In the genomic region with DNA sequence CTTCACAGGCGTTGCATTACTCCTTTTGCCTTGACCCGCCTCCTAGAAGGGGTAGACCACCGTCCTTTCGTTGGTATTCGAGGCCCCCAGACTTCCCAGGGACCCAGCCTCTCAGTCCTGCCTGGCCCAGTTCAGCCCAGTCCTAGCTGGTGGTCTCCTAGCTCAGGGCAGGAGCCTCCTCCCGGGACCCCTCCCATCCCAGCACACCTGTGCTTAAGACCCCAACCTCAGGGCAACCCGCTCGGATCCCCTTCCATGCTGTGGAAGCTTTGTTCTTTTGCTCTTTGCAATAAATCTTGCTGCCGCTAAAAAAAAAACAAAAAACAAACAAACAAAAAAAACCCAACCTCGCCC, we compare ENCODE assay signal across 1 cellular context.
TF ChIP-seq lines count a peak whose summit lies in the region.

No MANE protein-coding gene starts in this region.

TF ChIP-seq in GM23338, 12 proteins besides CTCF, POLR2A, EP300 and RAD21:
- TF ChIP-seq STAT1 (IDR thresholded peaks at IDR 0.05; ENCODE audit: unreplicated experiment) (no peak), CREB1 (CRISPR knock-in tag; IDR thresholded peaks at IDR 0.05; ENCODE audit: low read depth) (no peak), ZNF331 (CRISPR knock-in tag; IDR thresholded peaks at IDR 0.05; ENCODE audit: low read depth) (no peak), ZNF114 (CRISPR knock-in tag; IDR thresholded peaks at IDR 0.05) (no peak), JUNB (IDR thresholded peaks at IDR 0.05; ENCODE audit: unreplicated experiment) (no peak), EZH2 (IDR thresholded peaks at IDR 0.05; ENCODE audit: low read depth, unreplicated experiment) (peak; percentile 43)
- TF ChIP-seq, protein P1, sequence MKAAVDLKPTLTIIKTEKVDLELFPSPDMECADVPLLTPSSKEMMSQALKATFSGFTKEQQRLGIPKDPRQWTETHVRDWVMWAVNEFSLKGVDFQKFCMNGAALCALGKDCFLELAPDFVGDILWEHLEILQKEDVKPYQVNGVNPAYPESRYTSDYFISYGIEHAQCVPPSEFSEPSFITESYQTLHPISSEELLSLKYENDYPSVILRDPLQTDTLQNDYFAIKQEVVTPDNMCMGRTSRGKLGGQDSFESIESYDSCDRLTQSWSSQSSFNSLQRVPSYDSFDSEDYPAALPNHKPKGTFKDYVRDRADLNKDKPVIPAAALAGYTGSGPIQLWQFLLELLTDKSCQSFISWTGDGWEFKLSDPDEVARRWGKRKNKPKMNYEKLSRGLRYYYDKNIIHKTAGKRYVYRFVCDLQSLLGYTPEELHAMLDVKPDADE (IDR thresholded peaks at IDR 0.05) = no peak
- TF ChIP-seq, protein P2, sequence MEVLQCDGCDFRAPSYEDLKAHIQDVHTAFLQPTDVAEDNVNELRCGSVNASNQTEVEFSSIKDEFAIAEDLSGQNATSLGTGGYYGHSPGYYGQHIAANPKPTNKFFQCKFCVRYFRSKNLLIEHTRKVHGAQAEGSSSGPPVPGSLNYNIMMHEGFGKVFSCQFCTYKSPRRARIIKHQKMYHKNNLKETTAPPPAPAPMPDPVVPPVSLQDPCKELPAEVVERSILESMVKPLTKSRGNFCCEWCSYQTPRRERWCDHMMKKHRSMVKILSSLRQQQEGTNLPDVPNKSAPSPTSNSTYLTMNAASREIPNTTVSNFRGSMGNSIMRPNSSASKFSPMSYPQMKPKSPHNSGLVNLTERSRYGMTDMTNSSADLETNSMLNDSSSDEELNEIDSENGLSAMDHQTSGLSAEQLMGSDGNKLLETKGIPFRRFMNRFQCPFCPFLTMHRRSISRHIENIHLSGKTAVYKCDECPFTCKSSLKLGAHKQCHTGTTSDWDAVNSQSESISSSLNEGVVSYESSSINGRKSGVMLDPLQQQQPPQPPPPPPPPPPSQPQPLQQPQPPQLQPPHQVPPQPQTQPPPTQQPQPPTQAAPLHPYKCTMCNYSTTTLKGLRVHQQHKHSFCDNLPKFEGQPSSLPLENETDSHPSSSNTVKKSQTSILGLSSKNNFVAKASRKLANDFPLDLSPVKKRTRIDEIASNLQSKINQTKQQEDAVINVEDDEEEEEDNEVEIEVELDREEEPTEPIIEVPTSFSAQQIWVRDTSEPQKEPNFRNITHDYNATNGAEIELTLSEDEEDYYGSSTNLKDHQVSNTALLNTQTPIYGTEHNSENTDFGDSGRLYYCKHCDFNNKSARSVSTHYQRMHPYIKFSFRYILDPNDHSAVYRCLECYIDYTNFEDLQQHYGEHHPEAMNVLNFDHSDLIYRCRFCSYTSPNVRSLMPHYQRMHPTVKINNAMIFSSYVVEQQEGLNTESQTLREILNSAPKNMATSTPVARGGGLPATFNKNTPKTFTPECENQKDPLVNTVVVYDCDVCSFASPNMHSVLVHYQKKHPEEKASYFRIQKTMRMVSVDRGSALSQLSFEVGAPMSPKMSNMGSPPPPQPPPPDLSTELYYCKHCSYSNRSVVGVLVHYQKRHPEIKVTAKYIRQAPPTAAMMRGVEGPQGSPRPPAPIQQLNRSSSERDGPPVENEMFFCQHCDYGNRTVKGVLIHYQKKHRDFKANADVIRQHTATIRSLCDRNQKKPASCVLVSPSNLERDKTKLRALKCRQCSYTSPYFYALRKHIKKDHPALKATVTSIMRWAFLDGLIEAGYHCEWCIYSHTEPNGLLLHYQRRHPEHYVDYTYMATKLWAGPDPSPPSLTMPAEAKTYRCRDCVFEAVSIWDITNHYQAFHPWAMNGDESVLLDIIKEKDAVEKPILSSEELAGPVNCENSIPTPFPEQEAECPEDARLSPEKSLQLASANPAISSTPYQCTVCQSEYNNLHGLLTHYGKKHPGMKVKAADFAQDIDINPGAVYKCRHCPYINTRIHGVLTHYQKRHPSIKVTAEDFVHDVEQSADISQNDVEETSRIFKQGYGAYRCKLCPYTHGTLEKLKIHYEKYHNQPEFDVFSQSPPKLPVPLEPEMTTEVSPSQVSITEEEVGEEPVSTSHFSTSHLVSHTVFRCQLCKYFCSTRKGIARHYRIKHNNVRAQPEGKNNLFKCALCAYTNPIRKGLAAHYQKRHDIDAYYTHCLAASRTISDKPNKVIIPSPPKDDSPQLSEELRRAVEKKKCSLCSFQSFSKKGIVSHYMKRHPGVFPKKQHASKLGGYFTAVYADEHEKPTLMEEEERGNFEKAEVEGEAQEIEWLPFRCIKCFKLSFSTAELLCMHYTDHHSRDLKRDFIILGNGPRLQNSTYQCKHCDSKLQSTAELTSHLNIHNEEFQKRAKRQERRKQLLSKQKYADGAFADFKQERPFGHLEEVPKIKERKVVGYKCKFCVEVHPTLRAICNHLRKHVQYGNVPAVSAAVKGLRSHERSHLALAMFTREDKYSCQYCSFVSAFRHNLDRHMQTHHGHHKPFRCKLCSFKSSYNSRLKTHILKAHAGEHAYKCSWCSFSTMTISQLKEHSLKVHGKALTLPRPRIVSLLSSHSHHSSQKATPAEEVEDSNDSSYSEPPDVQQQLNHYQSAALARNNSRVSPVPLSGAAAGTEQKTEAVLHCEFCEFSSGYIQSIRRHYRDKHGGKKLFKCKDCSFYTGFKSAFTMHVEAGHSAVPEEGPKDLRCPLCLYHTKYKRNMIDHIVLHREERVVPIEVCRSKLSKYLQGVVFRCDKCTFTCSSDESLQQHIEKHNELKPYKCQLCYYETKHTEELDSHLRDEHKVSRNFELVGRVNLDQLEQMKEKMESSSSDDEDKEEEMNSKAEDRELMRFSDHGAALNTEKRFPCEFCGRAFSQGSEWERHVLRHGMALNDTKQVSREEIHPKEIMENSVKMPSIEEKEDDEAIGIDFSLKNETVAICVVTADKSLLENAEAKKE (CRISPR knock-in tag; IDR thresholded peaks at IDR 0.05) = no peak
